ENCODE assay signal across 9 cellular contexts in the genomic region with DNA sequence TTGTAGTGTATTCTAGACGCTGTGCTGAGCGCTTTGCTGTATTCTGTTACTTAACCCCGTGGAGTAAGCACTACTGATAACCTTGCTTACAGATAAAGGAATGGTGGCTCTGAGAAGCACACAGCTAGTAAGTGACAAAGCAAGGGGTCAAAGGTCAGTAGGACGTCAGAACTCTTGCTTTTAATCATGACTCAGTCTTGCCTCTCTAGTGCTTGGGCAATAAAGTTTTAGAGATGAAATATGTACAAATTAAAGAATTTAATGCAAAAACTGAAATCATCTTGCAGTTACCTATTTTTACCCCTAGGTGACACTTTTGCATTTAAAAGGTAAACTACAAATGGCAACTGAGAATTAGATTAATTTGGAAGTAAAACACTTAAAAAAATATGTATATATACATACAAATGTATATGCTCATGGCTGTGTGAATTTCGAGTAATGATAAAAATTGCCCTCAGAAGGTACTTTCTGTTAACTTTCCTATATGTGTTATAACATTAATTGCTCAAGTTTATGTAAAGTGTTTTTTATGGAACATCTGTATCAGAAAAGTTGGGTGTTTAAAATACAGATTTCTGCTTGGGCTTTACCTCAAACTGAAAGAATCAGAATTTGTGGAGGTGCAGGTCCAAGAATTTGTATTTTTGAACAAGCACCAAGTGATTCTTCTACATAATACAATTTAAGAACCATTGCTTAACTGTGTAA.
DNase-seq lines count a peak whose midpoint lies in the region; ATAC-seq, FAIRE-seq and TF ChIP-seq lines count a peak whose summit lies in the region.
"Had no signal": no experiment of that assay in that cellular context is flagged by ENCODE, and none has a peak within 500 bp of the region (broad histone marks: within the 10 kb centered on the region; RNA-seq: fewer than 3 reads in every experiment).

No MANE protein-coding gene starts in this region.

- DNase-seq in COLO829 (ENCODE audit: low spot score) (peak; percentile 12), Karpas-422 (peak; percentile 51), K562 (ENCODE audit: extremely low read depth in 1 of 4, low spot score in 3 of 4) (peak in 3 of 4 experiments; percentile 18 to 52 (median 21)), myocyte (ENCODE audit: low read depth) (peak; percentile 41)
- no peak for DNase-seq in activated effector memory CD4-positive, alpha-beta T cell treated with anti-CD3 and anti-CD28 coated beads, Interleukin-2, amount 50 U/mL, for 16 hours
- no peak for DNase-seq in activated CD8-positive, alpha-beta memory T cell treated with anti-CD3 and anti-CD28 coated beads, Interleukin-2, amount 50 U/mL, for 48 hours
- DNase-seq: anterior cingulate cortex had no signal

- H3K9me1 ChIP-seq in K562 (ENCODE audit: control insufficient read depth, insufficient read depth, low read length): no peaks in the 10 kb centered on the region

- peak; percentile 27 to 68 (median 36); a peak in 3 of 6 replicates for TF ChIP-seq CTCF in K562 (IDR thresholded peaks at IDR 0.05 in 2 of 3, conservative IDR thresholded peaks at IDR 0.05 in 1 of 3; ENCODE audit: insufficient read depth in 2 of 3, low read depth in 1 of 3, low read length in 3 of 3)

- H3K4me3 ChIP-seq in Karpas-422 (ENCODE audit: low read length) (no peak overlapping the region), K562 (no peak overlapping the region)

- H3K9me3 ChIP-seq in Karpas-422 (ENCODE audit: low read length) (no peaks in the 10 kb centered on the region), K562 (replicated peaks; ENCODE audit: control insufficient read depth, insufficient read depth, low read depth, low read length) (no peaks in the 10 kb centered on the region)

- POLR2A ChIA-PET in K562 (lab: Yijun Ruan, JAX): no interaction called here

- no peaks in the 10 kb centered on the region for H3K27me3 ChIP-seq in Karpas-422 (ENCODE audit: low read length)
- no peaks in the 10 kb centered on the region for H3K27me3 ChIP-seq in K562 (ENCODE audit: control insufficient read depth in 2 of 2, insufficient read depth in 2 of 2, low read length in 2 of 2)

- H3K4me1 ChIP-seq in Karpas-422 (ENCODE audit: low read length): no peaks in the 10 kb centered on the region
- no peaks in the 10 kb centered on the region for H3K4me1 ChIP-seq in K562 (replicated peaks in 1 of 2; ENCODE audit: control insufficient read depth in 2 of 2, insufficient read depth in 2 of 2, low read length in 2 of 2)

- WGBS in K562 (ENCODE audit: insufficient coverage, low coverage, missing lambda C conversion rate): 1% methylated on average over 5 of the region's 5 CpGs

- BruUV-seq in K562 (replicated peaks; lab: Mats Ljungman, UMichigan): no TSS peak

- intact Hi-C loops in K562 (cut with micrococcal nuclease): loop anchor here (5.0 to 10.0 kb wide), 2 partner anchors 345 to 1087 kb away; no protein-coding TSS in a partner anchor

- peak; percentile 79 for FAIRE-seq in K562 (lab: Jason Lieb, UNC)

- H3K36me3 ChIP-seq in Karpas-422 (ENCODE audit: insufficient read depth, low read length) (no peaks in the 10 kb centered on the region), K562 (ENCODE audit: control insufficient read depth, insufficient read depth, low read length) (no peaks in the 10 kb centered on the region)

- H4K20me1 ChIP-seq in Karpas-422 (ENCODE audit: insufficient read depth, low read depth, low read length) (no peaks in the 10 kb centered on the region), K562 (replicated peaks; ENCODE audit: control insufficient read depth, insufficient read depth, low read length) (no peaks in the 10 kb centered on the region)

- H3K9me2 ChIP-seq in Karpas-422 (replicated peaks; ENCODE audit: insufficient read depth, low read length): no peaks in the 10 kb centered on the region

- CTCF ChIA-PET in K562 (lab: Yijun Ruan, JAX; ENCODE audit: low intra/inter-chr PET ratio): interaction anchor here (0.7 to 0.8 kb wide), 2 partner anchors 107 to 1136 kb away, joined by 3 read pairs; no protein-coding TSS in a partner anchor

- H3K9ac ChIP-seq in Karpas-422 (ENCODE audit: low read length) (no peak overlapping the region), K562 (ENCODE audit: insufficient read depth in 1 of 2, low read depth in 2 of 2, low read length in 2 of 2) (no peak overlapping the region)

- no peak overlapping the region for H3K4me2 ChIP-seq in Karpas-422 (ENCODE audit: low read depth, low read length, poor library complexity, severe bottlenecking)
- no peak overlapping the region for H3K4me2 ChIP-seq in K562 (ENCODE audit: insufficient read depth, low read length)

- TF ChIP-seq EP300 in K562 (IDR thresholded peaks at IDR 0.05; ENCODE audit: low read length): no peak

- peak; percentile 53 to 60 for TF ChIP-seq RAD21 in K562 (CRISPR knock-in tag; conservative IDR thresholded peaks at IDR 0.05 in 1 of 2, IDR thresholded peaks at IDR 0.05 in 1 of 2)

- in situ Hi-C loops in K562 (cut with MboI): loop anchor here (25.0 kb wide), 1 partner anchor 1287 kb away; no protein-coding TSS in a partner anchor

- ATAC-seq in K562: peak; percentile 76
- no peak for ATAC-seq in GM21619 (IDR thresholded peaks at IDR 0.05; ENCODE audit: unreplicated experiment)
- ATAC-seq in HG02571 (IDR thresholded peaks at IDR 0.05; ENCODE audit: unreplicated experiment): no peak

- H3K27ac ChIP-seq in Karpas-422 (ENCODE audit: low read length) (no peak overlapping the region), K562 (ENCODE audit: extremely low read depth, low read depth, low read length) (no peak overlapping the region)

- no peak for TF ChIP-seq POLR2A in K562 (conservative IDR thresholded peaks at IDR 0.05)

- H3K79me2 ChIP-seq in Karpas-422 (ENCODE audit: low read length): no peaks in the 10 kb centered on the region
- no peaks in the 10 kb centered on the region for H3K79me2 ChIP-seq in K562 (ENCODE audit: control insufficient read depth, insufficient read depth, low read length)

- H2AFZ ChIP-seq in Karpas-422 (ENCODE audit: low read length) (no peak overlapping the region), K562 (ENCODE audit: low read depth, low read length) (no peak overlapping the region)

TF ChIP-seq in K562, 482 proteins besides CTCF, POLR2A, EP300 and RAD21 (continues in another document):
- TF ChIP-seq, protein P1, sequence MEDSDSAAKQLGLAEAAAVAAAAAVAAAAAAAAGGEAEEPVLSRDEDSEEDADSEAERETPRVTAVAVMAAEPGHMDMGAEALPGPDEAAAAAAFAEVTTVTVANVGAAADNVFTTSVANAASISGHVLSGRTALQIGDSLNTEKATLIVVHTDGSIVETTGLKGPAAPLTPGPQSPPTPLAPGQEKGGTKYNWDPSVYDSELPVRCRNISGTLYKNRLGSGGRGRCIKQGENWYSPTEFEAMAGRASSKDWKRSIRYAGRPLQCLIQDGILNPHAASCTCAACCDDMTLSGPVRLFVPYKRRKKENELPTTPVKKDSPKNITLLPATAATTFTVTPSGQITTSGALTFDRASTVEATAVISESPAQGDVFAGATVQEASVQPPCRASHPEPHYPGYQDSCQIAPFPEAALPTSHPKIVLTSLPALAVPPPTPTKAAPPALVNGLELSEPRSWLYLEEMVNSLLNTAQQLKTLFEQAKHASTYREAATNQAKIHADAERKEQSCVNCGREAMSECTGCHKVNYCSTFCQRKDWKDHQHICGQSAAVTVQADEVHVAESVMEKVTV (CRISPR knock-in tag; IDR thresholded peaks at IDR 0.05): 0 out of 2 replicates have a peak, but pooled peaks have one; percentile 15
- no peak for TF ChIP-seq MBD2 (IDR thresholded peaks at IDR 0.05; ENCODE audit: borderline replicate concordance, low read depth)
- TF ChIP-seq MCM3 (IDR thresholded peaks at IDR 0.05): no peak
- TF ChIP-seq SRSF7 (optimal IDR thresholded peaks at IDR 0.05; ENCODE audit: low read depth, low read length): no peak
- TF ChIP-seq JUN (IDR thresholded peaks at IDR 0.05; ENCODE audit: borderline replicate concordance, low read depth, low read length): 0 out of 2 replicates have a peak, but pooled peaks have one; percentile 14
- TF ChIP-seq JUN (CRISPR knock-in tag; IDR thresholded peaks at IDR 0.05; ENCODE audit: borderline replicate concordance): no peak
- TF ChIP-seq KLF16 (IDR thresholded peaks at IDR 0.05): peak; percentile 31; the same call in 1 of the 2 replicates
- TF ChIP-seq ATF1 (CRISPR knock-in tag; IDR thresholded peaks at IDR 0.05): no peak
- TF ChIP-seq ATF1 (tag; IDR thresholded peaks at IDR 0.05): peak; percentile 49
- 0 out of 2 replicates have a peak, but pooled peaks have one; percentile 18 for TF ChIP-seq NFE2 (IDR thresholded peaks at IDR 0.05; ENCODE audit: low read depth)
- TF ChIP-seq RFX5 (IDR thresholded peaks at IDR 0.05; ENCODE audit: low read depth, low read length): no peak

Comparison
In these comparisons a context has a peak if more than half of its experiments do, and no peak if none do; other contexts are left out.
1. DNase-seq: peak in COLO829 (single experiment), Karpas-422 (single experiment), K562 (3 of 4) and myocyte (single experiment); none in activated effector memory CD4-positive, alpha-beta T cell treated with anti-CD3 and anti-CD28 coated beads, Interleukin-2, amount 50 U/mL, for 16 hours (single experiment) and activated CD8-positive, alpha-beta memory T cell treated with anti-CD3 and anti-CD28 coated beads, Interleukin-2, amount 50 U/mL, for 48 hours (single experiment).